Comparison of ENCODE assay signal across 14 cellular contexts in the genomic region with DNA sequence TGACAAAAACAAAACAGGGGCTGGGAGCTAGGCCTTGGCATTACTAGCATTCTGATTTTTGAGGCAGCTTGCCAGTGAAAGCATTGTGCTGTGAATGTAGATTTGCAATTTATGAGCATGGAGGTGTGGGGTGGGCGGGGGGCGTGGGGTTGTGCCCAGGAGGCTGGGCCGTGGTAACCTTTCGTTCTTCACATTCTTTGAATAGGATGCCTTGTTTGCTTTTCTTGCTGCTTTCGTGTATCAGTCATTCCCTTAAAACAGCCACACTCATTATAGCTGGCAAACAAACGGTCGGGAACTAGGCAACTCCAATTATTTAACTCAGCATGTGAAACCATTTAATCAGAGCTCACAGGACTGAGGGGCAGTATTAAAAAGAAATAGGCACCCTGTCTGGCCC.
DNase-seq lines count a peak whose midpoint lies in the region; ATAC-seq and TF ChIP-seq lines count a peak whose summit lies in the region.
"Had no signal": no experiment of that assay in that cellular context is flagged by ENCODE, and none has a peak within 500 bp of the region (broad histone marks: within the 10 kb centered on the region; RNA-seq: fewer than 3 reads in every experiment).

No MANE protein-coding gene starts in this region.

- H3K27ac Mint-ChIP-seq in stimulated activated naive CD8-positive, alpha-beta T cell treated with anti-CD3 and anti-CD28 coated beads, Interleukin-15, Interleukin-2, amounts not matched to agents 100 ng/mL and 50 ng/mL, for 24 hours, result no peak overlapping the region
- H3K27ac Mint-ChIP-seq: activated naive CD8-positive, alpha-beta T cell had no signal

- no peak for ATAC-seq in stimulated activated naive CD8-positive, alpha-beta T cell treated with anti-CD3 and anti-CD28 coated beads, Interleukin-15, Interleukin-2, amounts not matched to agents 100 U/mL and 50 U/mL, for 24 hours
- no peak for ATAC-seq in mucosa of descending colon
- ATAC-seq: left lobe of liver had no signal

- H3K36me3 ChIP-seq in kidney epithelial cell (ENCODE audit: control insufficient read depth, insufficient read depth, low read length) (no peaks in the 10 kb centered on the region), mucosa of descending colon (ENCODE audit: low read depth) (no peaks in the 10 kb centered on the region)

- no peak for TF ChIP-seq CTCF in kidney epithelial cell (IDR thresholded peaks at IDR 0.05; ENCODE audit: insufficient read depth, low read length, poor library complexity, severe bottlenecking)
- TF ChIP-seq CTCF in mucosa of descending colon (IDR thresholded peaks at IDR 0.05), result no peak

- H3K4me3 ChIP-seq in kidney epithelial cell (ENCODE audit: low read depth, low read length) (no peak overlapping the region), mucosa of descending colon (no peak overlapping the region)

- peaks cover 68% of the 10 kb centered on the region for H3K27me3 Mint-ChIP-seq in stimulated activated naive CD8-positive, alpha-beta T cell treated with anti-CD3 and anti-CD28 coated beads, Interleukin-15, Interleukin-2, amounts not matched to agents 100 ng/mL and 50 ng/mL, for 24 hours

- H3K9me3 ChIP-seq in mucosa of descending colon, result no peaks in the 10 kb centered on the region

- peaks cover 3% of the 10 kb centered on the region for H3K9me3 Mint-ChIP-seq in stimulated activated naive CD8-positive, alpha-beta T cell treated with anti-CD3 and anti-CD28 coated beads, Interleukin-15, Interleukin-2, amounts not matched to agents 100 ng/mL and 50 ng/mL, for 24 hours

- no peak for DNase-seq in stimulated activated naive CD8-positive, alpha-beta T cell treated with anti-CD3 and anti-CD28 coated beads, Interleukin-15, Interleukin-2, amounts not matched to agents 100 U/mL and 50 U/mL, for 24 hours
- DNase-seq in SW480 (ENCODE audit: low spot score) (peak; percentile 8), kidney epithelial cell (ENCODE audit: low read depth) (peak; percentile 32), GOT3 (lab: John Stamatoyannopoulos, UW) (no peak), AML-193 (lab: John Stamatoyannopoulos, UW) (no peak), mucosa of descending colon (no peak)
- no peak for DNase-seq in activated CD4-positive, alpha-beta T cell treated with anti-CD3 and anti-CD28 coated beads, Interleukin-2, amount 50 U/mL, for 4 hours
- DNase-seq: KBM-7, NCI-H1436, NCI-H774, trophoblast cell had no signal

- intact Hi-C loops in mucosa of descending colon (cut with DNase I, micrococcal nuclease), result no loop called here

- peaks cover 12% of the 10 kb centered on the region for H3K4me1 ChIP-seq in mucosa of descending colon (ENCODE audit: low read depth)

- H3K4me1 Mint-ChIP-seq in stimulated activated naive CD8-positive, alpha-beta T cell treated with anti-CD3 and anti-CD28 coated beads, Interleukin-15, Interleukin-2, amounts not matched to agents 100 ng/mL and 50 ng/mL, for 24 hours (ENCODE audit: low read depth), result peaks cover 41% of the 10 kb centered on the region

- peak overlapping the region; percentile 57 for H3K4me3 Mint-ChIP-seq in stimulated activated naive CD8-positive, alpha-beta T cell treated with anti-CD3 and anti-CD28 coated beads, Interleukin-15, Interleukin-2, amounts not matched to agents 100 ng/mL and 50 ng/mL, for 24 hours

- no peaks in the 10 kb centered on the region for H3K27me3 ChIP-seq in kidney epithelial cell (ENCODE audit: control insufficient read depth, insufficient read depth, low read length)

- no peaks in the 10 kb centered on the region for H3K36me3 Mint-ChIP-seq in stimulated activated naive CD8-positive, alpha-beta T cell treated with anti-CD3 and anti-CD28 coated beads, Interleukin-15, Interleukin-2, amounts not matched to agents 100 ng/mL and 50 ng/mL, for 24 hours (ENCODE audit: low read depth)
- H3K36me3 Mint-ChIP-seq: activated naive CD8-positive, alpha-beta T cell had no signal

Comparison
In these comparisons a context has a peak if more than half of its experiments do, and no peak if none do; other contexts are left out.
1. DNase-seq: peak in SW480 (single experiment) and kidney epithelial cell (single experiment); none in stimulated activated naive CD8-positive, alpha-beta T cell treated with anti-CD3 and anti-CD28 coated beads, Interleukin-15, Interleukin-2, amounts not matched to agents 100 U/mL and 50 U/mL, for 24 hours (single experiment), activated CD4-positive, alpha-beta T cell treated with anti-CD3 and anti-CD28 coated beads, Interleukin-2, amount 50 U/mL, for 4 hours (0 of 2), GOT3 (single experiment), AML-193 (0 of 2) and mucosa of descending colon (0 of 3).